In the genomic region with DNA sequence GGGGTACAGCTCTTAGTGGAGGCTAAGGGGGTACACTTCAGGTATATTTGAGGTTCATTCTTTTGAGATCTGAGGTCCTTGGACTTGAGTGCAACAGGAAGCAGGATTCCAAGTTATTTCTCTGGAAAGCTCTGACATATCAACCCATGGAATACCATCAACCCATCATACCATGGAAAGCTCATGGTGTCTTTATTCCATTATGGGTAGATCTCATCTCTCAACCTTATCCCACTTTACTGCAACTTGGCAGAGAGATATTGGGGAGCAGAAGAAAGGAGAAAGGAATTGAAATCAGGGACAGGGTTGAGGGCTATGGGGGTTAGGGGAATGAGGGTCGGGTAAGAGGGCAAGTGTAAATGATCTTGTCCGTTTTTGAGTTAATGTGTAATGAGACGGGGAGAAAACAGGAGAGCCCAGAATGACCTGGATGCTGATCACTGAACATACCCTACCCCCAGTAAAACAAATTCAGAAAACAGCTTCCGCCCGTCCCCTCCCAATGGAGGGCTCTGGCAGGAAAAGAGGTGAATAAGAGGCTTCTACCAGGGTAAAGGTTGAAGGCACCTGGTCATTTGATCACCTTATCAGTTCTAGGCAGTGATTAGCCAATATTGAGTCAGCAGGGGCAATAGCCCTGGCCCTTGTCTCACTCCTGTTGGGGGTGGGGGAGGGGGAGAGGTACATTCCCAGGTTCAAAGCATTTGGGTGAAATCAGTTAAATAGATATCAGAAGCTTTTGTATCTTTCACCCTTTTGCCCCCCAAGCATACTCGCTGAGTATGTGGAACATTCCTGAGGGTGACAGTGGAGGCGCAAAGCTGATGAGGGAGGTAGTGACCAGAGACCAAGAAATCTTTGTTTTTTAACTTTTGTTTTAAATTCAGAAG, we compare ENCODE assay signal across 1 cellular context.
TF ChIP-seq lines count a peak whose summit lies in the region.

No MANE protein-coding gene starts in this region.

TF ChIP-seq in HepG2, 621 proteins besides CTCF, POLR2A, EP300 and RAD21 (continues in another document):
- TF ChIP-seq FOXJ3 (CRISPR knock-in tag; IDR thresholded peaks at IDR 0.05; ENCODE audit: borderline replicate concordance) (peak; percentile 90; the same call in 1 of the 2 replicates), GATAD1 (CRISPR knock-in tag; IDR thresholded peaks at IDR 0.05) (peak; percentile 41; the same call in 1 of the 2 replicates), PTBP1 (IDR thresholded peaks at IDR 0.05; ENCODE audit: low read depth, low read length, poor library complexity, severe bottlenecking) (no peak), ZNF607 (CRISPR knock-in tag; IDR thresholded peaks at IDR 0.05; ENCODE audit: borderline replicate concordance) (no peak), ZNF253 (CRISPR knock-in tag; IDR thresholded peaks at IDR 0.05; ENCODE audit: borderline replicate concordance) (no peak), ZNF670 (CRISPR knock-in tag; IDR thresholded peaks at IDR 0.05; ENCODE audit: borderline replicate concordance) (no peak; the same call in 1 of the 2 replicates), MZF1 (CRISPR knock-in tag; IDR thresholded peaks at IDR 0.05; ENCODE audit: borderline replicate concordance) (no peak), ZNF367 (CRISPR knock-in tag; IDR thresholded peaks at IDR 0.05; ENCODE audit: borderline replicate concordance) (no peak), ZNF614 (CRISPR knock-in tag; IDR thresholded peaks at IDR 0.05; ENCODE audit: borderline replicate concordance) (no peak), ZNF207 (IDR thresholded peaks at IDR 0.05; ENCODE audit: borderline replicate concordance) (no peak), KLF6 (CRISPR knock-in tag; IDR thresholded peaks at IDR 0.05) (no peak), ZBTB1 (CRISPR knock-in tag; IDR thresholded peaks at IDR 0.05; ENCODE audit: borderline replicate concordance) (no peak), HOXA9 (CRISPR knock-in tag; IDR thresholded peaks at IDR 0.05; ENCODE audit: borderline replicate concordance) (no peak), SAP130 (CRISPR knock-in tag; IDR thresholded peaks at IDR 0.05; ENCODE audit: low read depth) (peak; percentile 84), SNAPC2 (CRISPR knock-in tag; IDR thresholded peaks at IDR 0.05) (no peak), SYNCRIP (IDR thresholded peaks at IDR 0.05; ENCODE audit: insufficient read depth, low read depth, low read length) (no peak), ZNF20 (CRISPR knock-in tag; IDR thresholded peaks at IDR 0.05) (no peak), ZNF329 (CRISPR knock-in tag; IDR thresholded peaks at IDR 0.05; ENCODE audit: low read depth) (0 out of 2 replicates have a peak, but pooled peaks have one; percentile 5), KDM1A (CRISPR knock-in tag; IDR thresholded peaks at IDR 0.05) (no peak), ZNF572 (CRISPR knock-in tag; IDR thresholded peaks at IDR 0.05) (no peak), TBL1XR1 (IDR thresholded peaks at IDR 0.05; ENCODE audit: borderline replicate concordance, low read length, partially characterized antibody) (peak; percentile 79), ZSCAN31 (CRISPR knock-in tag; IDR thresholded peaks at IDR 0.05; ENCODE audit: low read depth) (no peak; the same call in 1 of the 2 replicates), ZNF772 (CRISPR knock-in tag; IDR thresholded peaks at IDR 0.05) (no peak), TAF1 (CRISPR knock-in tag; IDR thresholded peaks at IDR 0.05) (no peak), GPN1 (CRISPR knock-in tag; IDR thresholded peaks at IDR 0.05; ENCODE audit: borderline replicate concordance) (no peak), ZNF790 (CRISPR knock-in tag; IDR thresholded peaks at IDR 0.05; ENCODE audit: borderline replicate concordance) (no peak)
- TF ChIP-seq, protein P1, sequence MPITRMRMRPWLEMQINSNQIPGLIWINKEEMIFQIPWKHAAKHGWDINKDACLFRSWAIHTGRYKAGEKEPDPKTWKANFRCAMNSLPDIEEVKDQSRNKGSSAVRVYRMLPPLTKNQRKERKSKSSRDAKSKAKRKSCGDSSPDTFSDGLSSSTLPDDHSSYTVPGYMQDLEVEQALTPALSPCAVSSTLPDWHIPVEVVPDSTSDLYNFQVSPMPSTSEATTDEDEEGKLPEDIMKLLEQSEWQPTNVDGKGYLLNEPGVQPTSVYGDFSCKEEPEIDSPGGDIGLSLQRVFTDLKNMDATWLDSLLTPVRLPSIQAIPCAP (CRISPR knock-in tag; IDR thresholded peaks at IDR 0.05; ENCODE audit: low read depth) = no peak
- TF ChIP-seq, protein P2, sequence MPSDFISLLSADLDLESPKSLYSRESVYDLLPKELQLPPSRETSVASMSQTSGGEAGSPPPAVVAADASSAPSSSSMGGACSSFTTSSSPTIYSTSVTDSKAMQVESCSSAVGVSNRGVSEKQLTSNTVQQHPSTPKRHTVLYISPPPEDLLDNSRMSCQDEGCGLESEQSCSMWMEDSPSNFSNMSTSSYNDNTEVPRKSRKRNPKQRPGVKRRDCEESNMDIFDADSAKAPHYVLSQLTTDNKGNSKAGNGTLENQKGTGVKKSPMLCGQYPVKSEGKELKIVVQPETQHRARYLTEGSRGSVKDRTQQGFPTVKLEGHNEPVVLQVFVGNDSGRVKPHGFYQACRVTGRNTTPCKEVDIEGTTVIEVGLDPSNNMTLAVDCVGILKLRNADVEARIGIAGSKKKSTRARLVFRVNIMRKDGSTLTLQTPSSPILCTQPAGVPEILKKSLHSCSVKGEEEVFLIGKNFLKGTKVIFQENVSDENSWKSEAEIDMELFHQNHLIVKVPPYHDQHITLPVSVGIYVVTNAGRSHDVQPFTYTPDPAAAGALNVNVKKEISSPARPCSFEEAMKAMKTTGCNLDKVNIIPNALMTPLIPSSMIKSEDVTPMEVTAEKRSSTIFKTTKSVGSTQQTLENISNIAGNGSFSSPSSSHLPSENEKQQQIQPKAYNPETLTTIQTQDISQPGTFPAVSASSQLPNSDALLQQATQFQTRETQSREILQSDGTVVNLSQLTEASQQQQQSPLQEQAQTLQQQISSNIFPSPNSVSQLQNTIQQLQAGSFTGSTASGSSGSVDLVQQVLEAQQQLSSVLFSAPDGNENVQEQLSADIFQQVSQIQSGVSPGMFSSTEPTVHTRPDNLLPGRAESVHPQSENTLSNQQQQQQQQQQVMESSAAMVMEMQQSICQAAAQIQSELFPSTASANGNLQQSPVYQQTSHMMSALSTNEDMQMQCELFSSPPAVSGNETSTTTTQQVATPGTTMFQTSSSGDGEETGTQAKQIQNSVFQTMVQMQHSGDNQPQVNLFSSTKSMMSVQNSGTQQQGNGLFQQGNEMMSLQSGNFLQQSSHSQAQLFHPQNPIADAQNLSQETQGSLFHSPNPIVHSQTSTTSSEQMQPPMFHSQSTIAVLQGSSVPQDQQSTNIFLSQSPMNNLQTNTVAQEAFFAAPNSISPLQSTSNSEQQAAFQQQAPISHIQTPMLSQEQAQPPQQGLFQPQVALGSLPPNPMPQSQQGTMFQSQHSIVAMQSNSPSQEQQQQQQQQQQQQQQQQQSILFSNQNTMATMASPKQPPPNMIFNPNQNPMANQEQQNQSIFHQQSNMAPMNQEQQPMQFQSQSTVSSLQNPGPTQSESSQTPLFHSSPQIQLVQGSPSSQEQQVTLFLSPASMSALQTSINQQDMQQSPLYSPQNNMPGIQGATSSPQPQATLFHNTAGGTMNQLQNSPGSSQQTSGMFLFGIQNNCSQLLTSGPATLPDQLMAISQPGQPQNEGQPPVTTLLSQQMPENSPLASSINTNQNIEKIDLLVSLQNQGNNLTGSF (CRISPR knock-in tag; IDR thresholded peaks at IDR 0.05) = no peak
- TF ChIP-seq, protein P3, sequence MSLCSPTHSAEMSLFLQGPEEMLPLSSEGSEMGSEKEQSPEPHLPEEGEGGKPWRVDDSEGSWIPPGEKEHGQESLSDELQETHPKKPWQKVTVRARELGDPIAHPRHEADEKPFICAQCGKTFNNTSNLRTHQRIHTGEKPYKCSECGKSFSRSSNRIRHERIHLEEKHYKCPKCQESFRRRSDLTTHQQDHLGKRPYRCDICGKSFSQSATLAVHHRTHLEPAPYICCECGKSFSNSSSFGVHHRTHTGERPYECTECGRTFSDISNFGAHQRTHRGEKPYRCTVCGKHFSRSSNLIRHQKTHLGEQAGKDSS (CRISPR knock-in tag; IDR thresholded peaks at IDR 0.05; ENCODE audit: borderline replicate concordance, low read depth) = no peak
- TF ChIP-seq, protein P4, sequence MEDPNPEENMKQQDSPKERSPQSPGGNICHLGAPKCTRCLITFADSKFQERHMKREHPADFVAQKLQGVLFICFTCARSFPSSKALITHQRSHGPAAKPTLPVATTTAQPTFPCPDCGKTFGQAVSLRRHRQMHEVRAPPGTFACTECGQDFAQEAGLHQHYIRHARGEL (CRISPR knock-in tag; IDR thresholded peaks at IDR 0.05) = no peak
- TF ChIP-seq, protein P5, sequence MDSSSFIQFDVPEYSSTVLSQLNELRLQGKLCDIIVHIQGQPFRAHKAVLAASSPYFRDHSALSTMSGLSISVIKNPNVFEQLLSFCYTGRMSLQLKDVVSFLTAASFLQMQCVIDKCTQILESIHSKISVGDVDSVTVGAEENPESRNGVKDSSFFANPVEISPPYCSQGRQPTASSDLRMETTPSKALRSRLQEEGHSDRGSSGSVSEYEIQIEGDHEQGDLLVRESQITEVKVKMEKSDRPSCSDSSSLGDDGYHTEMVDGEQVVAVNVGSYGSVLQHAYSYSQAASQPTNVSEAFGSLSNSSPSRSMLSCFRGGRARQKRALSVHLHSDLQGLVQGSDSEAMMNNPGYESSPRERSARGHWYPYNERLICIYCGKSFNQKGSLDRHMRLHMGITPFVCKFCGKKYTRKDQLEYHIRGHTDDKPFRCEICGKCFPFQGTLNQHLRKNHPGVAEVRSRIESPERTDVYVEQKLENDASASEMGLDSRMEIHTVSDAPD (CRISPR knock-in tag; IDR thresholded peaks at IDR 0.05) = 0 out of 2 replicates have a peak, but pooled peaks have one; percentile 41
- TF ChIP-seq, protein P6, sequence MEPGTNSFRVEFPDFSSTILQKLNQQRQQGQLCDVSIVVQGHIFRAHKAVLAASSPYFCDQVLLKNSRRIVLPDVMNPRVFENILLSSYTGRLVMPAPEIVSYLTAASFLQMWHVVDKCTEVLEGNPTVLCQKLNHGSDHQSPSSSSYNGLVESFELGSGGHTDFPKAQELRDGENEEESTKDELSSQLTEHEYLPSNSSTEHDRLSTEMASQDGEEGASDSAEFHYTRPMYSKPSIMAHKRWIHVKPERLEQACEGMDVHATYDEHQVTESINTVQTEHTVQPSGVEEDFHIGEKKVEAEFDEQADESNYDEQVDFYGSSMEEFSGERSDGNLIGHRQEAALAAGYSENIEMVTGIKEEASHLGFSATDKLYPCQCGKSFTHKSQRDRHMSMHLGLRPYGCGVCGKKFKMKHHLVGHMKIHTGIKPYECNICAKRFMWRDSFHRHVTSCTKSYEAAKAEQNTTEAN (CRISPR knock-in tag; conservative IDR thresholded peaks at IDR 0.05) = 0 out of 2 replicates have a peak, but pooled peaks have one; percentile 59
- TF ChIP-seq, protein P7, sequence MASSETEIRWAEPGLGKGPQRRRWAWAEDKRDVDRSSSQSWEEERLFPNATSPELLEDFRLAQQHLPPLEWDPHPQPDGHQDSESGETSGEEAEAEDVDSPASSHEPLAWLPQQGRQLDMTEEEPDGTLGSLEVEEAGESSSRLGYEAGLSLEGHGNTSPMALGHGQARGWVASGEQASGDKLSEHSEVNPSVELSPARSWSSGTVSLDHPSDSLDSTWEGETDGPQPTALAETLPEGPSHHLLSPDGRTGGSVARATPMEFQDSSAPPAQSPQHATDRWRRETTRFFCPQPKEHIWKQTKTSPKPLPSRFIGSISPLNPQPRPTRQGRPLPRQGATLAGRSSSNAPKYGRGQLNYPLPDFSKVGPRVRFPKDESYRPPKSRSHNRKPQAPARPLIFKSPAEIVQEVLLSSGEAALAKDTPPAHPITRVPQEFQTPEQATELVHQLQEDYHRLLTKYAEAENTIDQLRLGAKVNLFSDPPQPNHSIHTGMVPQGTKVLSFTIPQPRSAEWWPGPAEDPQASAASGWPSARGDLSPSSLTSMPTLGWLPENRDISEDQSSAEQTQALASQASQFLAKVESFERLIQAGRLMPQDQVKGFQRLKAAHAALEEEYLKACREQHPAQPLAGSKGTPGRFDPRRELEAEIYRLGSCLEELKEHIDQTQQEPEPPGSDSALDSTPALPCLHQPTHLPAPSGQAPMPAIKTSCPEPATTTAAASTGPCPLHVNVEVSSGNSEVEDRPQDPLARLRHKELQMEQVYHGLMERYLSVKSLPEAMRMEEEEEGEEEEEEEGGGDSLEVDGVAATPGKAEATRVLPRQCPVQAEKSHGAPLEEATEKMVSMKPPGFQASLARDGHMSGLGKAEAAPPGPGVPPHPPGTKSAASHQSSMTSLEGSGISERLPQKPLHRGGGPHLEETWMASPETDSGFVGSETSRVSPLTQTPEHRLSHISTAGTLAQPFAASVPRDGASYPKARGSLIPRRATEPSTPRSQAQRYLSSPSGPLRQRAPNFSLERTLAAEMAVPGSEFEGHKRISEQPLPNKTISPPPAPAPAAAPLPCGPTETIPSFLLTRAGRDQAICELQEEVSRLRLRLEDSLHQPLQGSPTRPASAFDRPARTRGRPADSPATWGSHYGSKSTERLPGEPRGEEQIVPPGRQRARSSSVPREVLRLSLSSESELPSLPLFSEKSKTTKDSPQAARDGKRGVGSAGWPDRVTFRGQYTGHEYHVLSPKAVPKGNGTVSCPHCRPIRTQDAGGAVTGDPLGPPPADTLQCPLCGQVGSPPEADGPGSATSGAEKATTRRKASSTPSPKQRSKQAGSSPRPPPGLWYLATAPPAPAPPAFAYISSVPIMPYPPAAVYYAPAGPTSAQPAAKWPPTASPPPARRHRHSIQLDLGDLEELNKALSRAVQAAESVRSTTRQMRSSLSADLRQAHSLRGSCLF (CRISPR knock-in tag; IDR thresholded peaks at IDR 0.05; ENCODE audit: borderline replicate concordance) = no peak
- TF ChIP-seq, protein P8, sequence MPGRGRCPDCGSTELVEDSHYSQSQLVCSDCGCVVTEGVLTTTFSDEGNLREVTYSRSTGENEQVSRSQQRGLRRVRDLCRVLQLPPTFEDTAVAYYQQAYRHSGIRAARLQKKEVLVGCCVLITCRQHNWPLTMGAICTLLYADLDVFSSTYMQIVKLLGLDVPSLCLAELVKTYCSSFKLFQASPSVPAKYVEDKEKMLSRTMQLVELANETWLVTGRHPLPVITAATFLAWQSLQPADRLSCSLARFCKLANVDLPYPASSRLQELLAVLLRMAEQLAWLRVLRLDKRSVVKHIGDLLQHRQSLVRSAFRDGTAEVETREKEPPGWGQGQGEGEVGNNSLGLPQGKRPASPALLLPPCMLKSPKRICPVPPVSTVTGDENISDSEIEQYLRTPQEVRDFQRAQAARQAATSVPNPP (CRISPR knock-in tag; IDR thresholded peaks at IDR 0.05) = 0 out of 2 replicates have a peak, but pooled peaks have one; percentile 8
- TF ChIP-seq, protein P9, sequence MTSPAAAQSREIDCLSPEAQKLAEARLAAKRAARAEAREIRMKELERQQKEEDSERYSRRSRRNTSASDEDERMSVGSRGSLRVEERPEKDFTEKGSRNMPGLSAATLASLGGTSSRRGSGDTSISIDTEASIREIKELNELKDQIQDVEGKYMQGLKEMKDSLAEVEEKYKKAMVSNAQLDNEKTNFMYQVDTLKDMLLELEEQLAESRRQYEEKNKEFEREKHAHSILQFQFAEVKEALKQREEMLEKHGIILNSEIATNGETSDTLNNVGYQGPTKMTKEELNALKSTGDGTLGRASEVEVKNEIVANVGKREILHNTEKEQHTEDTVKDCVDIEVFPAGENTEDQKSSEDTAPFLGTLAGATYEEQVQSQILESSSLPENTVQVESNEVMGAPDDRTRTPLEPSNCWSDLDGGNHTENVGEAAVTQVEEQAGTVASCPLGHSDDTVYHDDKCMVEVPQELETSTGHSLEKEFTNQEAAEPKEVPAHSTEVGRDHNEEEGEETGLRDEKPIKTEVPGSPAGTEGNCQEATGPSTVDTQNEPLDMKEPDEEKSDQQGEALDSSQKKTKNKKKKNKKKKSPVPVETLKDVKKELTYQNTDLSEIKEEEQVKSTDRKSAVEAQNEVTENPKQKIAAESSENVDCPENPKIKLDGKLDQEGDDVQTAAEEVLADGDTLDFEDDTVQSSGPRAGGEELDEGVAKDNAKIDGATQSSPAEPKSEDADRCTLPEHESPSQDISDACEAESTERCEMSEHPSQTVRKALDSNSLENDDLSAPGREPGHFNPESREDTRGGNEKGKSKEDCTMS (CRISPR knock-in tag; conservative IDR thresholded peaks at IDR 0.05) = no peak
